ENCODE assay signal across 17 cellular contexts in the genomic region with DNA sequence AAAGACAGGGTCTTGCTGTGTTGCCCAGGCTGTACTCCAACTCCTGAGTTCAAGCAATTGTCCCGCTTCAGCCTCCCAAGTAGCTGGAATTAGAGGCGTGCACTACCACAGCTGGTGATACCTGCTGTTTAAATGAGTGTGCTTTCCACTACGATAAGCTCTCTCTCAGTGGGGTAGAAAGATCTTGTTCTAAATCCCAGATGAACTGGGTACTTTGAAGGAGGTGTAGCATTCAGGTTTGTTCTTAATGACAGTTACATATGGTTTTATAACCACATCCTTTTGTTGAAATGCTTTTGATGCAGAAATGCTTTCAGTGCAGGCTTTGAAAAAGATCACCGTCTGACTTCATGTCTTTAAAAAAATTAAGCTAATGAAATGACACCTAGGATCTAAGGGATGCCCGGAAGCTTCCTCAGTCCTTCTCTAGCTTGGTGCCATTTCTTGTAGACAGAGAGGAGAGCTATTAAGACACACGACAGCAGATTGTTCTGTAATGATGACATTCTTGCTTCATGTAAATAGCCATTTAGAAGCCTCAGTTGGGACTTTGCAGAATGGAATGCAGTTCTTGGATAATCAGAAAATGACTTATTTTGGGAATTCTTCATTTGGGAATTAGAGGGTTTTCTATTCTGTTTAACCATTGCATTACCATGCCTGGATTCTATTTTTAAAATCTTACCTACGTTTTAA. TPM values are rescaled to one million over a fixed set of nuclear protein-coding genes. Genes with fewer than 3 reads are reported as not detected.
DNase-seq lines count a peak whose midpoint lies in the region; ATAC-seq and TF ChIP-seq lines count a peak whose summit lies in the region.
"Had no signal": no experiment of that assay in that cellular context is flagged by ENCODE, and none has a peak within 500 bp of the region (broad histone marks: within the 10 kb centered on the region; RNA-seq: fewer than 3 reads in every experiment).

No MANE protein-coding gene starts in this region.

- TF ChIP-seq POLR2A in thyroid gland (IDR thresholded peaks at IDR 0.05), result no peak

- intact Hi-C loops in thyroid gland (cut with DNase I), result no loop called here

- no peak overlapping the region for H3K4me3 Mint-ChIP-seq in activated naive CD4-positive, alpha-beta T cell treated with anti-CD3 and anti-CD28 coated beads, Interleukin-2, amount 10 ng/mL, durations not matched to agents 7 days and 5 days
- H3K4me3 Mint-ChIP-seq in activated naive CD8-positive, alpha-beta T cell treated with anti-CD3 and anti-CD28 coated beads, Interleukin-2, amount 10 ng/mL, durations not matched to agents 7 days and 5 days, result peak overlapping the region; percentile 67
- H3K4me3 Mint-ChIP-seq in stimulated activated memory B cell treated with anti-CD40 and anti-IgM and Interleukin-4, amounts not matched to agents 10 μg/mL and 1 μg/mL and 100 μg/mL, for 72 hours, result no peak overlapping the region

- ATAC-seq in activated naive CD8-positive, alpha-beta T cell treated with anti-CD3 and anti-CD28 coated beads, Interleukin-2, amount 10 ng/mL, durations not matched to agents 7 days and 5 days (ENCODE audit: low read depth), result peak; percentile 89
- no peak for ATAC-seq in stimulated activated memory B cell treated with anti-CD40 and anti-IgM and Interleukin-4, amounts not matched to agents 10 μg/mL and 1 μg/mL and 100 μg/mL, for 72 hours

- no peak overlapping the region for H2AFZ ChIP-seq in MM.1S (ENCODE audit: low read length)

- H3K9ac ChIP-seq in MM.1S (ENCODE audit: low read length), result no peak overlapping the region

- H3K9me3 Mint-ChIP-seq in activated naive CD4-positive, alpha-beta T cell treated with anti-CD3 and anti-CD28 coated beads, Interleukin-2, amount 10 ng/mL, durations not matched to agents 7 days and 5 days, result no peaks in the 10 kb centered on the region
- H3K9me3 Mint-ChIP-seq in activated naive CD8-positive, alpha-beta T cell treated with anti-CD3 and anti-CD28 coated beads, Interleukin-2, amount 10 ng/mL, durations not matched to agents 7 days and 5 days, result no peaks in the 10 kb centered on the region
- no peaks in the 10 kb centered on the region for H3K9me3 Mint-ChIP-seq in stimulated activated memory B cell treated with anti-CD40 and anti-IgM and Interleukin-4, amounts not matched to agents 10 μg/mL and 1 μg/mL and 100 μg/mL, for 72 hours

- H3K9me3 ChIP-seq in MM.1S (replicated peaks; ENCODE audit: insufficient read depth, low read length) (no peaks in the 10 kb centered on the region), thyroid gland (no peaks in the 10 kb centered on the region)

- H3K4me1 ChIP-seq in MM.1S (ENCODE audit: low read length) (no peaks in the 10 kb centered on the region), thyroid gland (peaks cover 0 to 2% of the 10 kb centered on the region in 2 donors)

- TF ChIP-seq CTCF in MM.1S (IDR thresholded peaks at IDR 0.05; ENCODE audit: low read length) (no peak), thyroid gland (IDR thresholded peaks at IDR 0.05) (no peak)

- DNase-seq in activated naive CD4-positive, alpha-beta T cell treated with anti-CD3 and anti-CD28 coated beads, Interleukin-2, amount 10 ng/mL, durations not matched to agents 7 days and 5 days, result no peak
- no peak for DNase-seq in activated naive CD4-positive, alpha-beta T cell treated with anti-CD3 and anti-CD28 coated beads, Interleukin-2, amount 50 U/mL, for 16 hours
- DNase-seq in MM.1S, result peak; percentile 11
- DNase-seq in activated naive CD8-positive, alpha-beta T cell treated with anti-CD3 and anti-CD28 coated beads, Interleukin-2, amount 10 ng/mL, durations not matched to agents 7 days and 5 days, result no peak
- DNase-seq in thyroid gland, result no peak
- no peak for DNase-seq in NCI-H1436 treated with DMSO at 0.1 percent for 48 hours (lab: John Stamatoyannopoulos, UW)
- no peak for DNase-seq in activated CD8-positive, alpha-beta memory T cell treated with anti-CD3 and anti-CD28 coated beads, Interleukin-2, amount 50 U/mL, for 48 hours
- DNase-seq: ACHN; activated CD4-positive, alpha-beta T cell treated with anti-CD3 and anti-CD28 coated beads, Interleukin-2, amount 50 U/mL, for 1 hour; activated gamma-delta T cell treated with Interleukin-2 at 50 U/mL for 16 hours; effector CD4-positive, alpha-beta T cell; kidney; NCI-H1417 treated with DMSO at 0.1 percent for 48 hours; NCI-H226; SHP77 treated with DMSO at 0.1 percent for 48 hours had no signal

- H3K27me3 ChIP-seq in MM.1S (replicated peaks; ENCODE audit: insufficient read depth, low read length) (no peaks in the 10 kb centered on the region), thyroid gland (no peaks in the 10 kb centered on the region)

- peaks cover 57% of the 10 kb centered on the region for H3K36me3 Mint-ChIP-seq in activated naive CD4-positive, alpha-beta T cell treated with anti-CD3 and anti-CD28 coated beads, Interleukin-2, amount 10 ng/mL, durations not matched to agents 7 days and 5 days
- peaks cover 38% of the 10 kb centered on the region for H3K36me3 Mint-ChIP-seq in activated naive CD8-positive, alpha-beta T cell treated with anti-CD3 and anti-CD28 coated beads, Interleukin-2, amount 10 ng/mL, durations not matched to agents 7 days and 5 days
- H3K36me3 Mint-ChIP-seq in stimulated activated memory B cell treated with anti-CD40 and anti-IgM and Interleukin-4, amounts not matched to agents 10 μg/mL and 1 μg/mL and 100 μg/mL, for 72 hours, result peaks cover 83% of the 10 kb centered on the region

- WGBS in thyroid gland, 2 donors, result 85 to 88% methylated on average over 7 of the region's 7 CpGs

- H3F3A ChIP-seq in MM.1S (ENCODE audit: insufficient read depth, low read length), result no peaks in the 10 kb centered on the region; the same call in 1 of the 2 replicates

- peak overlapping the region; percentile 88 for H3K27ac Mint-ChIP-seq in activated naive CD4-positive, alpha-beta T cell treated with anti-CD3 and anti-CD28 coated beads, Interleukin-2, amount 10 ng/mL, durations not matched to agents 7 days and 5 days
- H3K27ac Mint-ChIP-seq in activated naive CD8-positive, alpha-beta T cell treated with anti-CD3 and anti-CD28 coated beads, Interleukin-2, amount 10 ng/mL, durations not matched to agents 7 days and 5 days, result peak overlapping the region; percentile 90
- H3K27ac Mint-ChIP-seq in stimulated activated memory B cell treated with anti-CD40 and anti-IgM and Interleukin-4, amounts not matched to agents 10 μg/mL and 1 μg/mL and 100 μg/mL, for 72 hours, result peak overlapping the region; percentile 22

- no peak overlapping the region for H3K4me2 ChIP-seq in MM.1S (ENCODE audit: low read depth, low read length)
- H3K4me2 ChIP-seq: smooth muscle cell had no signal

- H3K4me1 Mint-ChIP-seq in activated naive CD4-positive, alpha-beta T cell treated with anti-CD3 and anti-CD28 coated beads, Interleukin-2, amount 10 ng/mL, durations not matched to agents 7 days and 5 days, result peaks cover 27% of the 10 kb centered on the region
- peaks cover 18% of the 10 kb centered on the region for H3K4me1 Mint-ChIP-seq in activated naive CD8-positive, alpha-beta T cell treated with anti-CD3 and anti-CD28 coated beads, Interleukin-2, amount 10 ng/mL, durations not matched to agents 7 days and 5 days
- H3K4me1 Mint-ChIP-seq in stimulated activated memory B cell treated with anti-CD40 and anti-IgM and Interleukin-4, amounts not matched to agents 10 μg/mL and 1 μg/mL and 100 μg/mL, for 72 hours, result peaks cover 59% of the 10 kb centered on the region

- CTCF ChIA-PET in activated naive CD4-positive, alpha-beta T cell treated with anti-CD3 and anti-CD28 coated beads, Interleukin-2, amount 10 ng/mL, durations not matched to agents 7 days and 5 days (lab: Charles Lee), result interaction anchor here (0.8 to 2.6 kb wide), 8 partner anchors 11 to 245 kb away, joined by 3 to 11 read pairs (median 3); no protein-coding TSS in a partner anchor

- H3K4me3 ChIP-seq in MM.1S (ENCODE audit: low read length), result no peak overlapping the region
- no peak overlapping the region for H3K4me3 ChIP-seq in thyroid gland (replicated peaks in 1 of 3)
- H3K4me3 ChIP-seq: smooth muscle cell had no signal

- POLR2A ChIA-PET in activated naive CD8-positive, alpha-beta T cell treated with anti-CD3 and anti-CD28 coated beads, Interleukin-2, amount 10 ng/mL, durations not matched to agents 7 days and 5 days (lab: Charles Lee), result interaction anchor here (0.7 to 2.0 kb wide), 9 partner anchors 11 to 276 kb away, joined by 3 to 26 read pairs (median 4); a partner anchor contains a TSS

- no peaks in the 10 kb centered on the region for H3K27me3 Mint-ChIP-seq in activated naive CD4-positive, alpha-beta T cell treated with anti-CD3 and anti-CD28 coated beads, Interleukin-2, amount 10 ng/mL, durations not matched to agents 7 days and 5 days
- no peaks in the 10 kb centered on the region for H3K27me3 Mint-ChIP-seq in activated naive CD8-positive, alpha-beta T cell treated with anti-CD3 and anti-CD28 coated beads, Interleukin-2, amount 10 ng/mL, durations not matched to agents 7 days and 5 days
- no peaks in the 10 kb centered on the region for H3K27me3 Mint-ChIP-seq in stimulated activated memory B cell treated with anti-CD40 and anti-IgM and Interleukin-4, amounts not matched to agents 10 μg/mL and 1 μg/mL and 100 μg/mL, for 72 hours

- H4K20me1 ChIP-seq in MM.1S (ENCODE audit: insufficient read depth, low read length), result peaks cover 5% of the 10 kb centered on the region; the same call in 1 of the 2 replicates

- peaks cover 46% of the 10 kb centered on the region for H3K79me2 ChIP-seq in MM.1S (ENCODE audit: low read length)

- H3K27ac ChIP-seq in MM.1S (ENCODE audit: low read length) (no peak overlapping the region), thyroid gland (no peak overlapping the region)

- peaks cover 14% of the 10 kb centered on the region for H3K36me3 ChIP-seq in MM.1S (replicated peaks; ENCODE audit: insufficient read depth, low read length)
- H3K36me3 ChIP-seq in thyroid gland, result peaks cover 37 to 40% of the 10 kb centered on the region in 2 donors

- H3K9me2 ChIP-seq in MM.1S (replicated peaks; ENCODE audit: insufficient read depth, low read length), result no peaks in the 10 kb centered on the region

RNA-seq across cellular contexts. Expression of a gene that starts 19.5 kb away (rescaled TPM):
- 10 to 100 TPM; 36.4 to 38.5 TPM for total RNA-seq in activated naive CD8-positive, alpha-beta T cell treated with anti-CD3 and anti-CD28 coated beads, Interleukin-2, amount 10 ng/mL, durations not matched to agents 7 days and 5 days
- 10 to 100 TPM; 26.2 to 49.6 (median 30.8) TPM for total RNA-seq in thyroid gland

RNA-seq across cellular contexts. Expression of a gene that starts 19.7 kb away (rescaled TPM):
- total RNA-seq in activated naive CD8-positive, alpha-beta T cell treated with anti-CD3 and anti-CD28 coated beads, Interleukin-2, amount 10 ng/mL, durations not matched to agents 7 days and 5 days, result 10 to 100 TPM; 11.9 to 12.6 TPM
- total RNA-seq in thyroid gland, result 1 to 10 TPM; 6.6 to 9.2 (median 8.2) TPM

RNA-seq across cellular contexts. Expression of a gene that starts 51.7 kb away (rescaled TPM):
- 100 to 1,000 TPM; 157 to 173 TPM for total RNA-seq in activated naive CD8-positive, alpha-beta T cell treated with anti-CD3 and anti-CD28 coated beads, Interleukin-2, amount 10 ng/mL, durations not matched to agents 7 days and 5 days
- 10 to 100 TPM; 43.4 to 67.5 (median 61.1) TPM for total RNA-seq in thyroid gland

Comparison
In these comparisons a context has a peak if more than half of its experiments do, and no peak if none do; other contexts are left out.
1. H3K27ac Mint-ChIP-seq: peak in every context shown above with its lines; median percentile 90 in activated naive CD8-positive, alpha-beta T cell treated with anti-CD3 and anti-CD28 coated beads, Interleukin-2, amount 10 ng/mL, durations not matched to agents 7 days and 5 days; 88 in activated naive CD4-positive, alpha-beta T cell treated with anti-CD3 and anti-CD28 coated beads, Interleukin-2, amount 10 ng/mL, durations not matched to agents 7 days and 5 days; 22 in stimulated activated memory B cell treated with anti-CD40 and anti-IgM and Interleukin-4, amounts not matched to agents 10 μg/mL and 1 μg/mL and 100 μg/mL, for 72 hours.